Comparison of ENCODE assay signal across 13 cellular contexts in genomic region chr7:158706273-158706704, GRCh38.
DNase-seq lines count a peak whose midpoint lies in the region; ATAC-seq lines count a peak whose summit lies in the region.
"Had no signal": no experiment of that assay in that cellular context is flagged by ENCODE, and none has a peak within 500 bp of the region (broad histone marks: within the 10 kb centered on the region; RNA-seq: fewer than 3 reads in every experiment).

No MANE protein-coding gene starts in this region.

- no peak for ATAC-seq in stimulated activated naive CD8-positive, alpha-beta T cell treated with anti-CD3 and anti-CD28 coated beads, Interleukin-15, amount 100 ng/mL, for 72 hours
- ATAC-seq in HG02759 (IDR thresholded peaks at IDR 0.05; ENCODE audit: unreplicated experiment) = no peak
- ATAC-seq in HG03565 (IDR thresholded peaks at IDR 0.05; ENCODE audit: unreplicated experiment) = no peak
- ATAC-seq: body of pancreas had no signal

- no peaks in the 10 kb centered on the region for H3K9me3 Mint-ChIP-seq in activated naive CD4-positive, alpha-beta T cell treated with anti-CD3 and anti-CD28 coated beads, Interleukin-2, amount 50 U/mL, for 24 hours
- peaks cover 11% of the 10 kb centered on the region for H3K9me3 Mint-ChIP-seq in dendritic cell treated with granulocyte-macrophage colony-stimulating factor and Interleukin-4, amounts not matched to agents 40 ng/mL and 50 ng/mL, for 4 days
- peaks cover 5 to 8% of the 10 kb centered on the region in 2 donors for H3K9me3 Mint-ChIP-seq in stimulated activated naive CD8-positive, alpha-beta T cell treated with anti-CD3 and anti-CD28 coated beads, Interleukin-15, amount 100 ng/mL, for 72 hours

- peak overlapping the region; percentile 17 for H3K27ac Mint-ChIP-seq in activated naive CD4-positive, alpha-beta T cell treated with anti-CD3 and anti-CD28 coated beads, Interleukin-2, amount 50 U/mL, for 24 hours
- no peak overlapping the region for H3K27ac Mint-ChIP-seq in dendritic cell treated with granulocyte-macrophage colony-stimulating factor and Interleukin-4, amounts not matched to agents 40 ng/mL and 50 ng/mL, for 4 days
- H3K27ac Mint-ChIP-seq in stimulated activated naive CD8-positive, alpha-beta T cell treated with anti-CD3 and anti-CD28 coated beads, Interleukin-15, amount 100 ng/mL, for 72 hours = no peak overlapping the region

- DNase-seq in activated naive CD4-positive, alpha-beta T cell treated with anti-CD3 and anti-CD28 coated beads, Interleukin-2, amount 50 U/mL, for 16 hours = no peak
- DNase-seq in NCI-H69 (lab: John Stamatoyannopoulos, UW) (peak; percentile 60), NCI-H1417 treated with DMSO at 0.1 percent for 48 hours (lab: John Stamatoyannopoulos, UW) (no peak)
- DNase-seq in stimulated activated naive CD8-positive, alpha-beta T cell treated with anti-CD3 and anti-CD28 coated beads, Interleukin-15, amount 100 ng/mL, for 72 hours = no peak
- DNase-seq: AML-193, body of pancreas, hypothalamus, KG1, NCI-H2081 had no signal

- no peaks in the 10 kb centered on the region for H3K36me3 Mint-ChIP-seq in activated naive CD4-positive, alpha-beta T cell treated with anti-CD3 and anti-CD28 coated beads, Interleukin-2, amount 50 U/mL, for 24 hours
- H3K36me3 Mint-ChIP-seq in dendritic cell treated with granulocyte-macrophage colony-stimulating factor and Interleukin-4, amounts not matched to agents 40 ng/mL and 50 ng/mL, for 4 days (ENCODE audit: low read depth) = peaks cover 10% of the 10 kb centered on the region

- peak overlapping the region; percentile 79 for H3K4me3 Mint-ChIP-seq in activated naive CD4-positive, alpha-beta T cell treated with anti-CD3 and anti-CD28 coated beads, Interleukin-2, amount 50 U/mL, for 24 hours
- H3K4me3 Mint-ChIP-seq in dendritic cell treated with granulocyte-macrophage colony-stimulating factor and Interleukin-4, amounts not matched to agents 40 ng/mL and 50 ng/mL, for 4 days = peak overlapping the region; percentile 48
- peak overlapping the region; percentile 19 to 45 for H3K4me3 Mint-ChIP-seq in stimulated activated naive CD8-positive, alpha-beta T cell treated with anti-CD3 and anti-CD28 coated beads, Interleukin-15, amount 100 ng/mL, for 72 hours

- intact Hi-C loops in dendritic cell treated with granulocyte-macrophage colony-stimulating factor and Interleukin-4, amounts not matched to agents 40 ng/mL and 50 ng/mL, for 4 days (cut with micrococcal nuclease) = no loop called here

- no peaks in the 10 kb centered on the region for H3K27me3 Mint-ChIP-seq in activated naive CD4-positive, alpha-beta T cell treated with anti-CD3 and anti-CD28 coated beads, Interleukin-2, amount 50 U/mL, for 24 hours
- no peaks in the 10 kb centered on the region for H3K27me3 Mint-ChIP-seq in dendritic cell treated with granulocyte-macrophage colony-stimulating factor and Interleukin-4, amounts not matched to agents 40 ng/mL and 50 ng/mL, for 4 days
- H3K27me3 Mint-ChIP-seq in stimulated activated naive CD8-positive, alpha-beta T cell treated with anti-CD3 and anti-CD28 coated beads, Interleukin-15, amount 100 ng/mL, for 72 hours = peaks cover 7% of the 10 kb centered on the region

- peaks cover 15% of the 10 kb centered on the region for H3K4me1 Mint-ChIP-seq in activated naive CD4-positive, alpha-beta T cell treated with anti-CD3 and anti-CD28 coated beads, Interleukin-2, amount 50 U/mL, for 24 hours
- H3K4me1 Mint-ChIP-seq in dendritic cell treated with granulocyte-macrophage colony-stimulating factor and Interleukin-4, amounts not matched to agents 40 ng/mL and 50 ng/mL, for 4 days (ENCODE audit: low read depth) = peaks cover 57% of the 10 kb centered on the region
- peaks cover 47% of the 10 kb centered on the region for H3K4me1 Mint-ChIP-seq in stimulated activated naive CD8-positive, alpha-beta T cell treated with anti-CD3 and anti-CD28 coated beads, Interleukin-15, amount 100 ng/mL, for 72 hours
